ENCODE assay signal across 1 cellular context in genomic region chr9:135505406-135506187, GRCh38.
TF ChIP-seq lines count a peak whose summit lies in the region.

No MANE protein-coding gene starts in this region.

TF ChIP-seq in WTC11, 78 proteins besides CTCF, POLR2A, EP300 and RAD21 (continued from another document):
- TF ChIP-seq CDX4 (CRISPR knock-in tag; IDR thresholded peaks at IDR 0.05; ENCODE audit: borderline replicate concordance) (no peak), ZNF317 (CRISPR knock-in tag; IDR thresholded peaks at IDR 0.05; ENCODE audit: borderline replicate concordance, low read depth) (no peak), HMGA2 (CRISPR knock-in tag; IDR thresholded peaks at IDR 0.05) (no peak), ZNF416 (CRISPR knock-in tag; IDR thresholded peaks at IDR 0.05) (no peak), CREM (CRISPR knock-in tag; IDR thresholded peaks at IDR 0.05) (no peak), ESRRA (CRISPR knock-in tag; IDR thresholded peaks at IDR 0.05; ENCODE audit: borderline replicate concordance) (no peak), MXD4 (CRISPR knock-in tag; IDR thresholded peaks at IDR 0.05; ENCODE audit: borderline replicate concordance) (no peak), ZNF671 (CRISPR knock-in tag; IDR thresholded peaks at IDR 0.05) (no peak), E2F5 (CRISPR knock-in tag; IDR thresholded peaks at IDR 0.05) (no peak), SP1 (CRISPR knock-in tag; conservative IDR thresholded peaks at IDR 0.05) (no peak), ZNF423 (CRISPR knock-in tag; IDR thresholded peaks at IDR 0.05) (no peak), TEAD1 (CRISPR knock-in tag; IDR thresholded peaks at IDR 0.05) (no peak)
- TF ChIP-seq, protein P1, sequence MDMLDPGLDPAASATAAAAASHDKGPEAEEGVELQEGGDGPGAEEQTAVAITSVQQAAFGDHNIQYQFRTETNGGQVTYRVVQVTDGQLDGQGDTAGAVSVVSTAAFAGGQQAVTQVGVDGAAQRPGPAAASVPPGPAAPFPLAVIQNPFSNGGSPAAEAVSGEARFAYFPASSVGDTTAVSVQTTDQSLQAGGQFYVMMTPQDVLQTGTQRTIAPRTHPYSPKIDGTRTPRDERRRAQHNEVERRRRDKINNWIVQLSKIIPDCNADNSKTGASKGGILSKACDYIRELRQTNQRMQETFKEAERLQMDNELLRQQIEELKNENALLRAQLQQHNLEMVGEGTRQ (CRISPR knock-in tag; IDR thresholded peaks at IDR 0.05) = no peak
- TF ChIP-seq, protein P2, sequence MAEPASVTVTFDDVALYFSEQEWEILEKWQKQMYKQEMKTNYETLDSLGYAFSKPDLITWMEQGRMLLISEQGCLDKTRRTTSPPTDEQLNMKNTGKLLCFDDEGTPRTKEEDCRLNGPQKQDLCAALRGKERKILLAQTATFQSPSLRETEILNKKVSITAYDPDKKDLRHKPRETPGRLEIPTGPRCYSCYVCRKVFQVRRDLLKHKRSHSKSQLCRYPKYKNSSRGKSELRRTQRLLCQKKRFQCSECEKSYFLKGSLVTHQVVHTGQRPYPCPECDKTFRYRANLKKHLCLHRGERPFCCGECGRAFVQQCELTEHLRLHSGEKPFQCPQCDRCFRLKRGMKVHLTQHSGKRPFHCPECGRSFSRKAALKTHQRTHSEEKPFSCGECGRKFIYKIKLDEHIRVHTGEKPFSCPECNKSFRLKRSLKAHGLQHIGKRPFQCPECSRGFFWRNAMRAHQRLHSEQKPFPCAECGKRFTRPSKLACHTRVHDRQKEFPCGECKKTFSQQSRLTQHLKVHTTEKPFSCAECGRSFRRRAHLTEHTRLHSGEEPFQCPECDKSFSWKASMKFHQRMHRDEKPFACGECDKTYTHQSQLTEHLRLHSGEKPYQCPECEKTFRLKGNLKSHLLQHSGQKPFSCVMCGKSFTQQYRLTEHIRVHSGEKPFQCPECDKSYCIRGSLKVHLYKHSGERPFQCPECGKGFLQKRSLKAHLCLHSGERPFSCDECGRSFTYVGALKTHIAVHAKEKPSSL (CRISPR knock-in tag; conservative IDR thresholded peaks at IDR 0.05) = no peak
